In the genomic region with DNA sequence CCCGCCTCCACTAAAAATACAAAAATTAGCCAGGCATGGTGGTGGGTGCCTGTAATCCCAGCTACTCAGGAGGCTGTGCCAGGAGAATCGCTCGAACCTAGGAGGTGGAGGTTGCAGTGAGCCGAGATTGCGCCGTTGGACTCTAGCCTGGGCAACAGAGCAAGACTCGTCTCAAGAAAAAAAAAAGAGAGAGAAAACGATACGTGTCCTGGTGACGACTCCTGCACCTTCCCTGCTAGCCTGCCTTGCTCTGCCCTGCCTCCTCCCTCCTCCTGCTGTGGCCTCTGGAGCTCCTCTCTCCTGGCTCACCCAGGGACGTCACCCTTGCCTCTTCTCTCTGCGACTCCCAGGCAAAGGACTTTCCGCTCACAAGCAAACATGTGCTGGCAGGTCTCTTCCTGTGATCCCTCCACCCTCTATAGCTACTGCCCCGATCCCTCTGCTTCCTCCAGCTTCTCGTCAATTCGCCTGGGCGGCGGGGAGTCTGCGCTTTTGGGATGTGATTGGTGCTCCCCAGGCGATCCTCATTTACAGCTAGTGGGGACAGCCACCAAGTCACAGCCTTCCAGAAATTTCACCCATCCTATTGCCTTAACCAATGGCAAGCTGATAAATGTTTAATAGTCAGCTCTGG, we compare ENCODE assay signal across 18 cellular contexts. TPM values are rescaled to one million over a fixed set of nuclear protein-coding genes. Genes with fewer than 3 reads are reported as not detected.
A peak's percentile ranks its signal among the peaks of the same experiment; 100 is the strongest.
DNase-seq lines count a peak whose midpoint lies in the region; ATAC-seq, FAIRE-seq and TF ChIP-seq lines count a peak whose summit lies in the region.
"Had no signal": no experiment of that assay in that cellular context is flagged by ENCODE, and none has a peak within 500 bp of the region (broad histone marks: within the 10 kb centered on the region; RNA-seq: fewer than 3 reads in every experiment).

No MANE protein-coding gene starts in this region.

- CTCF ChIA-PET in HepG2 (lab: Yijun Ruan, JAX; ENCODE audit: low intra/inter-chr PET ratio, low total read pairs) = no interaction called here

- TF ChIP-seq EP300 in HepG2 (IDR thresholded peaks at IDR 0.05; ENCODE audit: low read depth in 2 of 2, low read length in 2 of 2) (no peak), HepG2 (CRISPR knock-in tag; IDR thresholded peaks at IDR 0.05; ENCODE audit: borderline replicate concordance) (no peak)

- no peak overlapping the region for H3K27ac ChIP-seq in HepG2 (ENCODE audit: extremely low read length, insufficient read depth, low read length)
- no peak overlapping the region for H3K27ac ChIP-seq in right lobe of liver
- H3K27ac ChIP-seq in lower lobe of right lung = no peak overlapping the region
- no peak overlapping the region for H3K27ac ChIP-seq in small intestine (ENCODE audit: low read depth in 1 of 2, low read length in 1 of 2)

- H3K4me3 ChIP-seq in HepG2 (replicated peaks in 1 of 3; ENCODE audit: insufficient read depth in 1 of 3, low read depth in 2 of 3, low read length in 3 of 3) (no peak overlapping the region), right lobe of liver (no peak overlapping the region), bronchial epithelial cell (ENCODE audit: low read depth, low read length) (no peak overlapping the region), lower lobe of right lung (no peak overlapping the region), small intestine (ENCODE audit: low read depth in 1 of 2, low read length in 2 of 2) (no peak overlapping the region)
- H3K4me3 ChIP-seq: GM12878, K562 had no signal

- TF ChIP-seq RAD21 in HepG2 (CRISPR knock-in tag; IDR thresholded peaks at IDR 0.05) = no peak

- no peaks in the 10 kb centered on the region for H3K9me3 ChIP-seq in HepG2 (ENCODE audit: low read length)
- H3K9me3 ChIP-seq in right lobe of liver = no peaks in the 10 kb centered on the region
- no peaks in the 10 kb centered on the region for H3K9me3 ChIP-seq in lower lobe of right lung
- H3K9me3 ChIP-seq in small intestine (ENCODE audit: control insufficient read depth, low read depth) = no peaks in the 10 kb centered on the region
- H3K9me3 ChIP-seq: BE2C had no signal

- H4K20me1 ChIP-seq in HepG2 (ENCODE audit: insufficient read depth, low read length) = no peaks in the 10 kb centered on the region

- H3K36me3 ChIP-seq in HepG2 (replicated peaks in 1 of 2; ENCODE audit: control insufficient read depth in 1 of 2, insufficient read depth in 2 of 2, low read length in 2 of 2) (no peaks in the 10 kb centered on the region), right lobe of liver (no peaks in the 10 kb centered on the region), bronchial epithelial cell (ENCODE audit: control insufficient read depth, insufficient read depth, low read length) (no peaks in the 10 kb centered on the region), lower lobe of right lung (no peaks in the 10 kb centered on the region), small intestine (ENCODE audit: control insufficient read depth in 2 of 2, insufficient read depth in 2 of 2, low read length in 2 of 2) (no peaks in the 10 kb centered on the region)
- H3K36me3 ChIP-seq: BE2C had no signal

- 53% methylated on average over 20 of the region's 20 CpGs for WGBS in HepG2 (ENCODE audit: low lambda C conversion rate)
- 58% methylated on average over 7 of the region's 20 CpGs for WGBS in right lobe of liver (ENCODE audit: insufficient coverage, low coverage, low lambda C conversion rate, missing lambda C conversion rate)
- WGBS in small intestine, 3 donors = 76 to 78% (median 76%) methylated on average over 20 of the region's 20 CpGs

- H3K79me2 ChIP-seq in HepG2 (ENCODE audit: insufficient read depth, low read length) = no peaks in the 10 kb centered on the region

- ATAC-seq in HepG2 = peak; percentile 34; the same call in 1 of the 3 replicates
- ATAC-seq in right lobe of liver = no peak
- no peak for ATAC-seq in lower lobe of right lung
- ATAC-seq: K562 had no signal

- DNase-seq in HepG2 (ENCODE audit: low spot score) = no peak
- DNase-seq in right lobe of liver = no peak
- DNase-seq in bronchial epithelial cell (ENCODE audit: low read depth) = peak; percentile 27
- DNase-seq in lower lobe of right lung = peak; percentile 15
- DNase-seq in small intestine = no peak
- no peak for DNase-seq in foreskin melanocyte
- DNase-seq in NCI-H345 treated with DMSO at 0.1 percent for 48 hours (lab: John Stamatoyannopoulos, UW; ENCODE audit: unreplicated experiment) = no peak
- DNase-seq: BE2C, DND-41, MM.1S, NCI-H1048, NCI-H1417 treated with DMSO at 0.1 percent for 48 hours, NCI-H187 treated with DMSO at 0.1 percent for 48 hours, NCI-H2107, NCI-H510A, NCI-H748 treated with DMSO at 0.1 percent for 48 hours had no signal

- H3K27me3 ChIP-seq in HepG2 (ENCODE audit: control insufficient read depth in 1 of 2, insufficient read depth in 2 of 2, low read length in 2 of 2) = peaks cover 21 to 70% of the 10 kb centered on the region in 2 experiments; a peak in 4 of 5 replicates
- no peaks in the 10 kb centered on the region for H3K27me3 ChIP-seq in right lobe of liver
- peaks cover 12% of the 10 kb centered on the region for H3K27me3 ChIP-seq in bronchial epithelial cell (ENCODE audit: control insufficient read depth, insufficient read depth, low read length)
- peaks cover 11% of the 10 kb centered on the region for H3K27me3 ChIP-seq in lower lobe of right lung (ENCODE audit: low read depth)
- H3K27me3 ChIP-seq in small intestine (ENCODE audit: control insufficient read depth in 2 of 2, insufficient read depth in 2 of 2, low read length in 2 of 2) = no peaks in the 10 kb centered on the region
- H3K27me3 ChIP-seq: BE2C had no signal

- POLR2A ChIA-PET in HepG2 (lab: Yijun Ruan, JAX) = interaction anchor here (1.3 kb wide), 1 partner anchor 124 kb away, joined by 5 read pairs; no protein-coding TSS in a partner anchor

- TF ChIP-seq POLR2A in HepG2 (IDR thresholded peaks at IDR 0.05; ENCODE audit: insufficient read depth in 1 of 2, low read depth in 2 of 2, low read length in 2 of 2) (no peak), right lobe of liver (IDR thresholded peaks at IDR 0.05) (no peak)

- FAIRE-seq in HepG2 (lab: Jason Lieb, UNC) (no peak), bronchial epithelial cell (lab: Jason Lieb, UNC) (no peak), small intestine (lab: Jason Lieb, UNC) (no peak)
- FAIRE-seq: GM12878, K562 had no signal

- TF ChIP-seq CTCF in HepG2 (CRISPR knock-in tag; IDR thresholded peaks at IDR 0.05) (no peak), right lobe of liver (IDR thresholded peaks at IDR 0.05) (no peak), bronchial epithelial cell (IDR thresholded peaks at IDR 0.05; ENCODE audit: insufficient read depth, low read length, severe bottlenecking) (no peak), lower lobe of right lung (IDR thresholded peaks at IDR 0.05) (no peak)

- intact Hi-C loops in HepG2 (cut with micrococcal nuclease; ENCODE audit: unreplicated experiment) = no loop called here
- intact Hi-C loops in right lobe of liver (cut with DNase I) = no loop called here
- intact Hi-C loops in lower lobe of right lung (cut with DNase I) = no loop called here

- H2AFZ ChIP-seq in HepG2 (ENCODE audit: low read length) = no peak overlapping the region

- no peak overlapping the region for H3K4me2 ChIP-seq in HepG2 (ENCODE audit: low read depth, low read length)

- in situ Hi-C loops in HepG2 (cut with HindIII; ENCODE audit: extremely low pct_ligation_motif_present, low pct_unique_long_range_greater_than_20kb) = no loop called here

- H3K9ac ChIP-seq in HepG2 (ENCODE audit: insufficient read depth, low read depth, low read length) = no peak overlapping the region

- no TSS peak for BruUV-seq in HepG2 (replicated peaks; lab: Mats Ljungman, UMichigan)

- H3K4me1 ChIP-seq in HepG2 (ENCODE audit: insufficient read depth, low read length) (peaks cover 29% of the 10 kb centered on the region), right lobe of liver (no peaks in the 10 kb centered on the region), lower lobe of right lung (no peaks in the 10 kb centered on the region), small intestine (ENCODE audit: control insufficient read depth in 2 of 2, insufficient read depth in 1 of 2, low read depth in 1 of 2, low read length in 1 of 2) (peaks cover 0 to 2% of the 10 kb centered on the region in 2 donors)
- H3K4me1 ChIP-seq: BE2C had no signal

TF ChIP-seq in HepG2, 621 proteins besides CTCF, POLR2A, EP300 and RAD21 (continues in another document):
- 0 out of 2 replicates have a peak, but pooled peaks have one; percentile 24 for TF ChIP-seq SAP130 (CRISPR knock-in tag; IDR thresholded peaks at IDR 0.05; ENCODE audit: low read depth)
- TF ChIP-seq ZBTB38 (CRISPR knock-in tag; IDR thresholded peaks at IDR 0.05) = peak; percentile 17; the same call in 1 of the 2 replicates

RNA-seq across cellular contexts. Expression of a gene that starts 25.5 kb away (rescaled TPM):
- total RNA-seq in HepG2 (2016; rRNA removed; fragmentation: Illumina TruSeq; extraction: Trizol) (17.1 and 25.8 TPM in 2 replicates), right lobe of liver (10 to 100 TPM in 5 of 6 experiments, 1 to 10 TPM in 1; 8.9 to 21.9 (median 15.1) TPM), bronchial epithelial cell (43.4 and 86.8 TPM in 2 replicates), lower lobe of right lung (20.6 TPM)
- total RNA-seq in HepG2 (2016; cell fraction: cytosol; rRNA removed; fragmentation: Illumina TruSeq; extraction: Trizol; ENCODE audit: low read depth) = 4.7 and 4.8 TPM in 2 replicates
- total RNA-seq in HepG2 (2016; cell fraction: insoluble cytoplasmic fraction; rRNA removed; fragmentation: Illumina TruSeq; extraction: Trizol) = 17.7 and 25.2 TPM in 2 replicates
- total RNA-seq in HepG2 (2016; cell fraction: membrane; rRNA removed; fragmentation: Illumina TruSeq; extraction: Trizol) = 13.9 and 15.1 TPM in 2 replicates
- total RNA-seq in HepG2 (2016; cell fraction: nucleus; rRNA removed; fragmentation: Illumina TruSeq; extraction: Trizol) = 18.5 and 22.8 TPM in 2 replicates
- polyA plus RNA-seq in HepG2 (2011; rRNA removed) (50.8 and 61.1 TPM in 2 replicates), small intestine (10 to 100 TPM in 1 of 3 donors, 1 to 10 TPM in 2; 5.4 to 15.2 (median 6.3) TPM)
- 31.1 and 45.6 TPM in 2 replicates for polyA plus RNA-seq in HepG2 (2011; cell fraction: cytosol; rRNA removed)
- polyA plus RNA-seq in HepG2 (2011; cell fraction: nucleus; rRNA removed) = 117 and 122 TPM in 2 replicates
- polyA plus RNA-seq in HepG2 (2012) = 27.9 and 32.4 TPM in 2 replicates
- 3.7 and 4.2 TPM in 2 replicates for polyA plus RNA-seq in HepG2 (2016; cell fraction: cytosol; fragmentation: Illumina TruSeq; extraction: Trizol; ENCODE audit: low read depth)
- 29.4 and 33.0 TPM in 2 replicates for polyA plus RNA-seq in HepG2 (2016; cell fraction: insoluble cytoplasmic fraction; fragmentation: Illumina TruSeq; extraction: Trizol; ENCODE audit: low read depth)
- 11.7 and 12.5 TPM in 2 replicates for polyA plus RNA-seq in HepG2 (2016; cell fraction: membrane; fragmentation: Illumina TruSeq; extraction: Trizol; ENCODE audit: low read depth)
- 60.4 and 60.8 TPM in 2 replicates for polyA plus RNA-seq in HepG2 (2016; cell fraction: nucleus; fragmentation: Illumina TruSeq; extraction: Trizol; ENCODE audit: insufficient read depth, low read depth)
- polyA minus RNA-seq in HepG2 (2011; rRNA and poly(A)+ RNA removed; ENCODE audit: low replicate concordance) = 17.1 and 51.0 TPM in 2 replicates
- polyA minus RNA-seq in HepG2 (2011; cell fraction: cytosol; rRNA and poly(A)+ RNA removed) = 33.1 and 38.6 TPM in 2 replicates
- 17.8 and 25.2 TPM in 2 replicates for polyA minus RNA-seq in HepG2 (2011; cell fraction: nucleus; rRNA and poly(A)+ RNA removed)

Comparison
In these comparisons a context has a peak if more than half of its experiments do, and no peak if none do; other contexts are left out.
1. DNase-seq: peak in bronchial epithelial cell (single experiment) and lower lobe of right lung (single experiment); none in HepG2 (single experiment), right lobe of liver (0 of 3), small intestine (single experiment), foreskin melanocyte (single experiment) and NCI-H345 treated with DMSO at 0.1 percent for 48 hours (single experiment).